In genomic region chr15:70201376-70201775, GRCh38 we compare ENCODE assay signal across 17 cellular contexts.
DNase-seq lines count a peak whose midpoint lies in the region; ATAC-seq, FAIRE-seq and TF ChIP-seq lines count a peak whose summit lies in the region.
"Had no signal": no experiment of that assay in that cellular context is flagged by ENCODE, and none has a peak within 500 bp of the region (broad histone marks: within the 10 kb centered on the region; RNA-seq: fewer than 3 reads in every experiment).

No MANE protein-coding gene starts in this region.

- no peaks in the 10 kb centered on the region for H3K27me3 ChIP-seq in Karpas-422 (ENCODE audit: low read length)
- H3K27me3 ChIP-seq in body of pancreas: no peaks in the 10 kb centered on the region
- H3K27me3 ChIP-seq in sigmoid colon: no peaks in the 10 kb centered on the region

- no peaks in the 10 kb centered on the region for H3K9me2 ChIP-seq in Karpas-422 (replicated peaks; ENCODE audit: insufficient read depth, low read length)

- H2AFZ ChIP-seq in Karpas-422 (ENCODE audit: low read length): no peak overlapping the region; the same call in 1 of the 2 replicates

- TF ChIP-seq CTCF in body of pancreas (IDR thresholded peaks at IDR 0.05) (no peak), sigmoid colon (IDR thresholded peaks at IDR 0.05) (no peak)

- H3K4me1 ChIP-seq in Karpas-422 (ENCODE audit: low read length) (peaks cover 82% of the 10 kb centered on the region), body of pancreas (peaks cover 6% of the 10 kb centered on the region), sigmoid colon (peaks cover 0 to 41% (median 31%) of the 10 kb centered on the region in 4 donors)

- H3K27ac ChIP-seq in Karpas-422 (ENCODE audit: low read length) (peak overlapping the region; percentile 100), body of pancreas (no peak overlapping the region), sigmoid colon (peak overlapping the region in 2 of 4 donors; percentile 70 to 80)
- H3K27ac ChIP-seq: 22Rv1 had no signal

- H4K20me1 ChIP-seq in Karpas-422 (ENCODE audit: insufficient read depth, low read depth, low read length): no peaks in the 10 kb centered on the region

- 33 to 36% methylated on average over 6 of the region's 6 CpGs for WGBS in body of pancreas, 2 donors
- WGBS in sigmoid colon, 2 donors: 31 to 61% methylated on average over 6 of the region's 6 CpGs

- H3K9me3 ChIP-seq in Karpas-422 (ENCODE audit: low read length) (no peaks in the 10 kb centered on the region), body of pancreas (no peaks in the 10 kb centered on the region), sigmoid colon (no peaks in the 10 kb centered on the region)

- intact Hi-C loops in body of pancreas (cut with DNase I) (no loop called here), sigmoid colon (cut with DNase I) (no loop called here)

- H3K9ac ChIP-seq in Karpas-422 (ENCODE audit: low read length): peak overlapping the region; percentile 65

- no peak for TF ChIP-seq EP300 in sigmoid colon (IDR thresholded peaks at IDR 0.05)

- H3K79me2 ChIP-seq in Karpas-422 (ENCODE audit: low read length): no peaks in the 10 kb centered on the region

- peak overlapping the region; percentile 98 for H3K4me2 ChIP-seq in Karpas-422 (ENCODE audit: low read depth, low read length, poor library complexity, severe bottlenecking)

- H3K4me3 ChIP-seq in Karpas-422 (ENCODE audit: low read length) (peak overlapping the region; percentile 57), body of pancreas (no peak overlapping the region), sigmoid colon (no peak overlapping the region)

- ATAC-seq in body of pancreas: no peak
- ATAC-seq: HepG2, PC-3 had no signal

- TF ChIP-seq POLR2A in body of pancreas (IDR thresholded peaks at IDR 0.05) (no peak), sigmoid colon (IDR thresholded peaks at IDR 0.05) (no peak)

- DNase-seq in NCI-H2081 (lab: John Stamatoyannopoulos, UW): peak; percentile 53 to 86
- no peak for DNase-seq in NCI-H2081 treated with DMSO at 0.1 percent for 48 hours (lab: John Stamatoyannopoulos, UW)
- peak; percentile 85 for DNase-seq in Karpas-422
- peak in 3 of 4 donors; percentile 22 to 42 (median 39) for DNase-seq in body of pancreas
- peak; percentile 50 for DNase-seq in sigmoid colon
- DNase-seq in GF-D8 (lab: John Stamatoyannopoulos, UW): no peak
- DNase-seq in urothelium cell line (ENCODE audit: low spot score): no peak
- no peak for DNase-seq in stimulated activated CD4-positive, alpha-beta T cell treated with anti-CD3 and anti-CD28 coated beads, Interleukin-2, amount 100 ng/mL, for 24 hours
- DNase-seq: HFFc6, KG1, NCI-H1436, NCI-H1930, NCI-H748 treated with DMSO at 0.1 percent for 48 hours, PC-3 had no signal

- H3K36me3 ChIP-seq in Karpas-422 (ENCODE audit: insufficient read depth, low read length): no peaks in the 10 kb centered on the region
- H3K36me3 ChIP-seq in body of pancreas (replicated peaks in 1 of 2; ENCODE audit: insufficient read depth in 1 of 2, low read depth in 2 of 2): no peaks in the 10 kb centered on the region
- H3K36me3 ChIP-seq in sigmoid colon: no peaks in the 10 kb centered on the region

- FAIRE-seq in urothelium cell line (lab: Jason Lieb, UNC): no peak
- FAIRE-seq: G401.6, HepG2 had no signal

Comparison
In these comparisons a context has a peak if more than half of its experiments do, and no peak if none do; other contexts are left out.
1. DNase-seq: peak in NCI-H2081 (2 of 2), Karpas-422 (single experiment), body of pancreas (3 of 4) and sigmoid colon (single experiment); none in NCI-H2081 treated with DMSO at 0.1 percent for 48 hours (single experiment), GF-D8 (single experiment), urothelium cell line (single experiment) and stimulated activated CD4-positive, alpha-beta T cell treated with anti-CD3 and anti-CD28 coated beads, Interleukin-2, amount 100 ng/mL, for 24 hours (0 of 2).